In the genomic region with DNA sequence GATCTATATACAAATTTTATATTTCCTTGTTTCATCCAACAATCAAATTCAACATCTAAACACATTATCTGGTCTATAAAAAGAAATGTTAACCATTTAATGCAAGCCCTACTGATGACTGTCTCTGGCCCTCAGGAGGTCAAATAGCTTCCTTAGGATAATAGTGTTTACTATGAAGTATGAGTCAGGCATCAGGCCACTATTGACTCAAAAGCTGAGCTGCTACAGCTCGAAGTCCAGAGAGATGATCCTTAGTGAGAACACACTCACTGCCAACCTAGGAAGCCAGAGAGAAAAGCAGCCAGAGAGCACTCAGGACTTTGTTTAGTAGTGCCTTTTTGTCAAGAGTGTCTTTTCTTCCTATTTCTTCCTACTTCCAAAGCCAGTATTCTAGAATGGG, we compare ENCODE assay signal across 11 cellular contexts.
A peak's percentile ranks its signal among the peaks of the same experiment; 100 is the strongest.
DNase-seq lines count a peak whose midpoint lies in the region; FAIRE-seq and TF ChIP-seq lines count a peak whose summit lies in the region.
"Had no signal": no experiment of that assay in that cellular context is flagged by ENCODE, and none has a peak within 500 bp of the region (broad histone marks: within the 10 kb centered on the region; RNA-seq: fewer than 3 reads in every experiment).

No MANE protein-coding gene starts in this region.

- no peak for TF ChIP-seq POLR2A in GM12892 (IDR thresholded peaks at IDR 0.05; ENCODE audit: low read depth, low read length)

- no peak for FAIRE-seq in GM12892 (lab: Jason Lieb, UNC)

- no peaks in the 10 kb centered on the region for H3K9me3 ChIP-seq in SK-N-MC (ENCODE audit: low read depth, low read length)
- H3K9me3 ChIP-seq: uterus had no signal

- peaks cover 35% of the 10 kb centered on the region for H3K36me3 ChIP-seq in SK-N-MC (ENCODE audit: insufficient read depth, low read length)
- H3K36me3 ChIP-seq: uterus had no signal

- no peak overlapping the region for H3K4me3 ChIP-seq in SK-N-MC
- H3K4me3 ChIP-seq: uterus had no signal

- no peak overlapping the region for H3K9ac ChIP-seq in SK-N-MC (ENCODE audit: insufficient read length)

- DNase-seq in SHP77 (lab: John Stamatoyannopoulos, UW): peak; percentile 1 to 46
- no peak for DNase-seq in SHP77 treated with DMSO at 0.1 percent for 48 hours (lab: John Stamatoyannopoulos, UW)
- DNase-seq in SK-N-MC (ENCODE audit: low read depth, low spot score): no peak
- peak; percentile 1 for DNase-seq in glomerular endothelial cell (ENCODE audit: extremely low read depth, low read depth, low spot score)
- peak; percentile 69 for DNase-seq in stromal cell of bone marrow (ENCODE audit: low read depth)
- no peak for DNase-seq in nucleus accumbens (lab: John Stamatoyannopoulos, UW)
- no peak for DNase-seq in stimulated activated CD4-positive, alpha-beta T cell treated with anti-CD3 and anti-CD28 coated beads, Interleukin-12 subunit alpha, Interleukin-12 subunit beta, amount 100 ng/mL, for 4 hours
- DNase-seq in GM12892 (ENCODE audit: insufficient read length): no peak
- DNase-seq: activated naive CD4-positive, alpha-beta T cell treated with anti-CD3 and anti-CD28 coated beads, Interleukin-2, amount 50 U/mL, for 16 hours; T1000; uterus had no signal

- H3K27ac ChIP-seq in SK-N-MC: peak overlapping the region; percentile 38
- H3K27ac ChIP-seq: uterus had no signal

Comparison
In these comparisons a context has a peak if more than half of its experiments do, and no peak if none do; other contexts are left out.
1. DNase-seq: peak in SHP77 (2 of 2), glomerular endothelial cell (single experiment) and stromal cell of bone marrow (single experiment); none in SHP77 treated with DMSO at 0.1 percent for 48 hours (single experiment), SK-N-MC (single experiment), nucleus accumbens (0 of 56), stimulated activated CD4-positive, alpha-beta T cell treated with anti-CD3 and anti-CD28 coated beads, Interleukin-12 subunit alpha, Interleukin-12 subunit beta, amount 100 ng/mL, for 4 hours (single experiment) and GM12892 (single experiment).